8 cellular contexts compared by ENCODE assay signal in the genomic region with DNA sequence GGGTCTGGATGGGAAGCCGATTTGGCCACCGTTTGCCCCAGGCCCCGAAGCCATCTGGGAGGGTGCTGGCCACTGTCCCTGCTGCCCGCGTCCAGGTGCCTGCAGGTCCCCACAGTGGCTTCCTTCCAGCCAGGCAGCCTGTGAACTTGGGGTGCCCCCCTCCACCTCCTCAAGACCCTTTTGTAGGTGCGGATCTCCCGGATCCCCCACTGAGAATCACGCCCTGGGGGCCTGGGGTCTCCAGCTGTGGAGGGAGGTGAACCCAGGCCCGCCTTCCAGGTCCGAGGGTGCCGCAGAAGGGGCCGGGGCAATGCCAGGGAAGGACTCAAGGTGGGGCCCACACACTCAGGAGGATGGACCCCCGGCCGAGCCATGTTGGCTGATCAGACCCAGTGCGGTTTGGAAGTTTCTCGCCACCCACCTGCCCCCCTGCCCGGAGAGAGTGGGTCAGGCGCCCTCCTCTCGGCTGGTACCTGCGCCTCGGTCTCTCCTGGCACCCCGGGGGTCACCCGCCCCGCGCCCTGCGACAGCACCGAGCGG. TPM values are rescaled to one million over a fixed set of nuclear protein-coding genes. Genes with fewer than 3 reads are reported as not detected.
DNase-seq lines count a peak whose midpoint lies in the region; ATAC-seq and TF ChIP-seq lines count a peak whose summit lies in the region.

No MANE protein-coding gene starts in this region.

- peak; percentile 26 for DNase-seq in BE2C
- DNase-seq in MM.1S: no peak
- peak; percentile 85 for DNase-seq in endodermal cell
- no peak for DNase-seq in naive thymus-derived CD8-positive, alpha-beta T cell
- DNase-seq in NCI-H82 treated with DMSO at 0.1 percent for 48 hours (lab: John Stamatoyannopoulos, UW; ENCODE audit: unreplicated experiment): no peak
- DNase-seq in cerebellar nuclear complex (lab: John Stamatoyannopoulos, UW): no peak
- no peak for DNase-seq in activated CD4-positive, alpha-beta T cell treated with anti-CD3 and anti-CD28 coated beads, Interleukin-2, amount 10 ng/mL, durations not matched to agents 24 days and 14 days

- peaks cover 2% of the 10 kb centered on the region for H3K4me1 Mint-ChIP-seq in endodermal cell
- H3K4me1 Mint-ChIP-seq in naive thymus-derived CD8-positive, alpha-beta T cell: peaks cover 5 to 22% (median 17%) of the 10 kb centered on the region in 4 donors
- peaks cover 5% of the 10 kb centered on the region for H3K4me1 Mint-ChIP-seq in activated CD4-positive, alpha-beta T cell treated with anti-CD3 and anti-CD28 coated beads, Interleukin-2, amount 10 ng/mL, durations not matched to agents 24 days and 14 days

- peaks cover 47% of the 10 kb centered on the region for H3K27me3 ChIP-seq in BE2C
- peaks cover 25% of the 10 kb centered on the region for H3K27me3 ChIP-seq in MM.1S (replicated peaks; ENCODE audit: insufficient read depth, low read length)
- H3K27me3 ChIP-seq in endodermal cell (ENCODE audit: control insufficient read depth, insufficient read depth, low read length, poor library complexity, severe bottlenecking): peaks cover 29% of the 10 kb centered on the region

- no peaks in the 10 kb centered on the region for H3K9me3 Mint-ChIP-seq in endodermal cell
- no peaks in the 10 kb centered on the region for H3K9me3 Mint-ChIP-seq in naive thymus-derived CD8-positive, alpha-beta T cell
- H3K9me3 Mint-ChIP-seq in activated CD4-positive, alpha-beta T cell treated with anti-CD3 and anti-CD28 coated beads, Interleukin-2, amount 10 ng/mL, durations not matched to agents 24 days and 14 days: no peaks in the 10 kb centered on the region

- H3K36me3 ChIP-seq in BE2C (no peaks in the 10 kb centered on the region), MM.1S (replicated peaks; ENCODE audit: insufficient read depth, low read length) (no peaks in the 10 kb centered on the region), endodermal cell (ENCODE audit: control insufficient read depth, insufficient read depth, low read length) (no peaks in the 10 kb centered on the region)

- H2AFZ ChIP-seq in MM.1S (ENCODE audit: low read length): no peak overlapping the region

- H3K4me2 ChIP-seq in MM.1S (ENCODE audit: low read depth, low read length): peak overlapping the region; percentile 41; the same call in 1 of the 2 replicates

- H3K9me3 ChIP-seq in BE2C (no peaks in the 10 kb centered on the region), MM.1S (replicated peaks; ENCODE audit: insufficient read depth, low read length) (no peaks in the 10 kb centered on the region), endodermal cell (ENCODE audit: control insufficient read depth, low read length) (no peaks in the 10 kb centered on the region)

- H3K9me2 ChIP-seq in MM.1S (replicated peaks; ENCODE audit: insufficient read depth, low read length): no peaks in the 10 kb centered on the region

- POLR2A ChIA-PET in naive thymus-derived CD8-positive, alpha-beta T cell (lab: Charles Lee): no interaction called here

- no peaks in the 10 kb centered on the region for H3K36me3 Mint-ChIP-seq in endodermal cell (ENCODE audit: low read depth)
- peaks cover 0 to 2% (median 0%) of the 10 kb centered on the region in 3 donors for H3K36me3 Mint-ChIP-seq in naive thymus-derived CD8-positive, alpha-beta T cell
- H3K36me3 Mint-ChIP-seq in activated CD4-positive, alpha-beta T cell treated with anti-CD3 and anti-CD28 coated beads, Interleukin-2, amount 10 ng/mL, durations not matched to agents 24 days and 14 days (ENCODE audit: low read depth): no peaks in the 10 kb centered on the region

- H3K27ac ChIP-seq in MM.1S (ENCODE audit: low read length): no peak overlapping the region
- H3K27ac ChIP-seq in endodermal cell (ENCODE audit: low read depth, low read length): no peak overlapping the region

- intact Hi-C loops in activated CD4-positive, alpha-beta T cell treated with anti-CD3 and anti-CD28 coated beads, Interleukin-2, amount 10 ng/mL, durations not matched to agents 24 days and 14 days (cut with micrococcal nuclease): loop anchor here (1.0 to 5.0 kb wide), 2 partner anchors 117 to 726 kb away; a partner anchor contains a TSS

- H3K4me3 ChIP-seq in BE2C (ENCODE audit: low read depth, low read length): peak overlapping the region; percentile 58
- H3K4me3 ChIP-seq in MM.1S (ENCODE audit: low read length): no peak overlapping the region
- peak overlapping the region; percentile 73 for H3K4me3 ChIP-seq in endodermal cell (ENCODE audit: low read length)

- no peaks in the 10 kb centered on the region for H3K79me2 ChIP-seq in MM.1S (ENCODE audit: low read length)

- no peaks in the 10 kb centered on the region for H3F3A ChIP-seq in MM.1S (ENCODE audit: insufficient read depth, low read length)

- peak overlapping the region; percentile 55 for H3K4me3 Mint-ChIP-seq in endodermal cell
- peak overlapping the region in 9 of 10 donors; percentile 22 to 84 (median 60) for H3K4me3 Mint-ChIP-seq in naive thymus-derived CD8-positive, alpha-beta T cell
- no peak overlapping the region for H3K4me3 Mint-ChIP-seq in activated CD4-positive, alpha-beta T cell treated with anti-CD3 and anti-CD28 coated beads, Interleukin-2, amount 10 ng/mL, durations not matched to agents 24 days and 14 days

- H3K27me3 Mint-ChIP-seq in endodermal cell (ENCODE audit: insufficient read depth): peaks cover 46% of the 10 kb centered on the region
- H3K27me3 Mint-ChIP-seq in naive thymus-derived CD8-positive, alpha-beta T cell: peaks cover 15 to 58% (median 38%) of the 10 kb centered on the region in 5 donors
- H3K27me3 Mint-ChIP-seq in activated CD4-positive, alpha-beta T cell treated with anti-CD3 and anti-CD28 coated beads, Interleukin-2, amount 10 ng/mL, durations not matched to agents 24 days and 14 days: peaks cover 43% of the 10 kb centered on the region

- H3K27ac Mint-ChIP-seq in endodermal cell: no peak overlapping the region
- no peak overlapping the region for H3K27ac Mint-ChIP-seq in naive thymus-derived CD8-positive, alpha-beta T cell
- no peak overlapping the region for H3K27ac Mint-ChIP-seq in activated CD4-positive, alpha-beta T cell treated with anti-CD3 and anti-CD28 coated beads, Interleukin-2, amount 10 ng/mL, durations not matched to agents 24 days and 14 days

- TF ChIP-seq CTCF in BE2C (IDR thresholded peaks at IDR 0.05; ENCODE audit: low read depth, low read length) (no peak), MM.1S (IDR thresholded peaks at IDR 0.05; ENCODE audit: low read length) (no peak), endodermal cell (conservative IDR thresholded peaks at IDR 0.05) (no peak)

- H3K4me1 ChIP-seq in BE2C (no peaks in the 10 kb centered on the region), MM.1S (ENCODE audit: low read length) (no peaks in the 10 kb centered on the region), endodermal cell (ENCODE audit: control insufficient read depth, insufficient read depth, low read length) (no peaks in the 10 kb centered on the region)

- no peaks in the 10 kb centered on the region for H4K20me1 ChIP-seq in MM.1S (ENCODE audit: insufficient read depth, low read length)

- ATAC-seq in naive thymus-derived CD8-positive, alpha-beta T cell: no peak
- ATAC-seq in GM21390 (IDR thresholded peaks at IDR 0.05; ENCODE audit: unreplicated experiment): no peak

- no peak overlapping the region for H3K9ac ChIP-seq in MM.1S (ENCODE audit: low read length)
- H3K9ac ChIP-seq in endodermal cell (ENCODE audit: extremely low read depth, low read length, poor library complexity, severe bottlenecking): peak overlapping the region; percentile 11

- 19 to 29% methylated on average over 10 to 28 of the region's 28 CpGs for WGBS in endodermal cell (ENCODE audit: insufficient coverage in 1 of 2, insufficient read length in 1 of 2), 2 experiments

RNA-seq across cellular contexts. Expression of a gene that starts 1.7 kb away (rescaled TPM):
- 3.2 TPM for polyA plus RNA-seq in BE2C (2012; ENCODE audit: insufficient read depth, insufficient read length, low read depth)
- total RNA-seq in endodermal cell: 10 to 100 TPM; 10.9 to 12.0 TPM
- polyA plus RNA-seq in endodermal cell (2013, experiment 1 of 2): 22.2 TPM
- 19.9 TPM for polyA plus RNA-seq in endodermal cell (2013, experiment 2 of 2)
- total RNA-seq in naive thymus-derived CD8-positive, alpha-beta T cell: 1 to 10 TPM in 1 of 2 experiments, under 1 TPM in 1; 0.62 to 1.5 TPM
- not detected for polyA plus RNA-seq in naive thymus-derived CD8-positive, alpha-beta T cell
- 0.52 and 0.89 TPM in 2 replicates for total RNA-seq in activated CD4-positive, alpha-beta T cell treated with anti-CD3 and anti-CD28 coated beads, Interleukin-2, amount 10 ng/mL, durations not matched to agents 24 days and 14 days

Comparison
In these comparisons a context has a peak if more than half of its experiments do, and no peak if none do; other contexts are left out.
1. DNase-seq: peak in BE2C (single experiment) and endodermal cell (single experiment); none in MM.1S (single experiment), naive thymus-derived CD8-positive, alpha-beta T cell (0 of 10), NCI-H82 treated with DMSO at 0.1 percent for 48 hours (single experiment), cerebellar nuclear complex (0 of 2) and activated CD4-positive, alpha-beta T cell treated with anti-CD3 and anti-CD28 coated beads, Interleukin-2, amount 10 ng/mL, durations not matched to agents 24 days and 14 days (single experiment).